8 cellular contexts compared by ENCODE assay signal in genomic region chr6:33277663-33278391, GRCh38.
DNase-seq lines count a peak whose midpoint lies in the region; ATAC-seq and TF ChIP-seq lines count a peak whose summit lies in the region.

No MANE protein-coding gene starts in this region.

- peak; percentile 23 for ATAC-seq in GM18511 (IDR thresholded peaks at IDR 0.05; ENCODE audit: unreplicated experiment)
- ATAC-seq in stimulated activated naive CD8-positive, alpha-beta T cell treated with anti-CD3 and anti-CD28 coated beads, Interleukin-15, Interleukin-2, amounts not matched to agents 100 U/mL and 50 U/mL, for 24 hours, result no peak
- ATAC-seq in GM19395 (IDR thresholded peaks at IDR 0.05; ENCODE audit: unreplicated experiment), result no peak

- in situ Hi-C loops in astrocyte of the spinal cord (cut with HindIII; ENCODE audit: low sequenced_read_pairs), result no loop called here

- peak; percentile 77 for DNase-seq in NB4 (ENCODE audit: low read depth)
- no peak for DNase-seq in astrocyte of the spinal cord (ENCODE audit: low read depth, low spot score)
- DNase-seq in iPS-NIHi11 (ENCODE audit: low spot score), result peak; percentile 37
- DNase-seq in stimulated activated naive CD8-positive, alpha-beta T cell treated with anti-CD3 and anti-CD28 coated beads, Interleukin-15, Interleukin-2, amounts not matched to agents 100 U/mL and 50 U/mL, for 24 hours, result peak; percentile 50
- no peak for DNase-seq in NCI-H748 (lab: John Stamatoyannopoulos, UW; ENCODE audit: unreplicated experiment)
- no peak for DNase-seq in SKM-1 (lab: John Stamatoyannopoulos, UW; ENCODE audit: unreplicated experiment)

- H3K4me3 ChIP-seq in NB4 (ENCODE audit: low read depth, low read length) (peak overlapping the region; percentile 43), astrocyte of the spinal cord (ENCODE audit: low read depth, low read length) (peak overlapping the region; percentile 41)

- TF ChIP-seq CTCF in NB4 (IDR thresholded peaks at IDR 0.05; ENCODE audit: low read depth, low read length) (peak; percentile 36), astrocyte of the spinal cord (IDR thresholded peaks at IDR 0.05; ENCODE audit: low read depth, low read length) (no peak)

- no peak for TF ChIP-seq POLR2A in NB4 (IDR thresholded peaks at IDR 0.05; ENCODE audit: extremely low read depth, insufficient read length)

Comparison
In these comparisons a context has a peak if more than half of its experiments do, and no peak if none do; other contexts are left out.
1. DNase-seq: peak in NB4 (single experiment), iPS-NIHi11 (single experiment) and stimulated activated naive CD8-positive, alpha-beta T cell treated with anti-CD3 and anti-CD28 coated beads, Interleukin-15, Interleukin-2, amounts not matched to agents 100 U/mL and 50 U/mL, for 24 hours (single experiment); none in astrocyte of the spinal cord (single experiment), NCI-H748 (single experiment) and SKM-1 (single experiment).